ENCODE assay signal across 29 cellular contexts in the genomic region with DNA sequence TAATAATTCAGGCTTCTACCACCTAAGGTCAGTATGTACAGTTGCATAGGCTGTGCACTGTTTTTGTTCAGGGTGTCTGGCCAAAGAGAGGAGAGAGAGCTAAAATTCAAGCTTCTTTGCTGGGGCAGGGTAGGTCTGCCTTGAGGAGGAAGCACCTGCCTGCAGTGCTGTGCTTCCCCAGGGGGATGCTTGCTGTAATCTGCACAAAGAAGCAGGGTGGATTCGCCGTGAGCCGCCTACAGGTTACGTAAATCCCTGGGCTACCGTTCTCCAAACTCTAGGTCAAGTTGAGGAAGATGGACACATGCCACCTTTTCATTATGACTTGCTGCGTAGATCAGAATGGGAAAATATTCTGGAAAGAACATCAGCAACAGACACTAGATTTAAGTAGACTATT.
DNase-seq lines count a peak whose midpoint lies in the region; ATAC-seq and TF ChIP-seq lines count a peak whose summit lies in the region.
"Had no signal": no experiment of that assay in that cellular context is flagged by ENCODE, and none has a peak within 500 bp of the region (broad histone marks: within the 10 kb centered on the region; RNA-seq: fewer than 3 reads in every experiment).

No MANE protein-coding gene starts in this region.

- 76% methylated on average over 6 of the region's 6 CpGs for WGBS in right cardiac atrium
- 55 to 87% (median 80%) methylated on average over 6 of the region's 6 CpGs for WGBS in psoas muscle, 3 donors

- H3K27ac ChIP-seq in BLaER1 treated with 17β-estradiol and CSF1 and Interleukin-3, amounts not matched to agents 10 nM and 100 nM: peak overlapping the region in 7 of 11 experiments; percentile 31 to 86 (median 79); a peak in 12 of 22 replicates
- H3K27ac ChIP-seq in HUES48 (ENCODE audit: low read depth, low read length) (peak overlapping the region; percentile 34), right cardiac atrium (ENCODE audit: low read length) (peak overlapping the region; percentile 87), psoas muscle (peak overlapping the region; percentile 39)
- H3K27ac ChIP-seq: cardiac muscle cell, ovary, RWPE1 had no signal

- H3K9me3 ChIP-seq in BLaER1 treated with 17β-estradiol and CSF1 and Interleukin-3, amounts not matched to agents 10 nM and 100 nM (replicated peaks in 1 of 11): no peaks in the 10 kb centered on the region
- H3K9me3 ChIP-seq in HUES48 (ENCODE audit: control insufficient read depth, insufficient read depth, low read length) (no peaks in the 10 kb centered on the region), right cardiac atrium (ENCODE audit: control insufficient read depth, low read length) (no peaks in the 10 kb centered on the region), psoas muscle (no peaks in the 10 kb centered on the region)
- H3K9me3 ChIP-seq: ascending aorta, thyroid gland had no signal

- no peaks in the 10 kb centered on the region for H3K27me3 ChIP-seq in BLaER1 treated with 17β-estradiol and CSF1 and Interleukin-3, amounts not matched to agents 10 nM and 100 nM
- peaks cover 15% of the 10 kb centered on the region for H3K27me3 ChIP-seq in HUES48 (ENCODE audit: control insufficient read depth, insufficient read depth, low read length)
- H3K27me3 ChIP-seq in right cardiac atrium (ENCODE audit: control insufficient read depth, insufficient read depth): no peaks in the 10 kb centered on the region
- H3K27me3 ChIP-seq in psoas muscle (ENCODE audit: insufficient read depth in 3 of 3, low read length in 2 of 3): no peaks in the 10 kb centered on the region
- H3K27me3 ChIP-seq: ascending aorta, cardiac muscle cell, ovary, thyroid gland had no signal

- no peak for DNase-seq in right cardiac atrium
- DNase-seq in psoas muscle: no peak
- no peak for DNase-seq in activated T-cell treated with anti-CD3 and anti-CD28 coated beads, Interleukin-2, amount 50 U/mL, for 48 hours
- no peak for DNase-seq in activated naive CD4-positive, alpha-beta T cell (lab: John Stamatoyannopoulos, UW)
- no peak for DNase-seq in activated naive CD4-positive, alpha-beta T cell treated with anti-CD3 and anti-CD28 coated beads, Interleukin-2, amount 50 U/mL, for 16 hours
- DNase-seq: ACHN; activated CD4-positive, alpha-beta T cell treated with anti-CD3 and anti-CD28 coated beads, Interleukin-2, amount 10 ng/mL, durations not matched to agents 24 days and 14 days; activated gamma-delta T cell; DMS153; foreskin fibroblast; NCI-H1105; NCI-H187; NCI-H2171 treated with DMSO at 0.1 percent for 48 hours; NCI-H510A; OCI-M1; ovary; stimulated activated CD4-positive, alpha-beta T cell treated with anti-CD3 and anti-CD28 coated beads, Interleukin-2, amount 100 ng/mL, for 24 hours; stimulated activated CD8-positive, alpha-beta memory T cell treated with anti-CD3 and anti-CD28 coated beads, Interleukin-4, amount 100 ng/mL, for 48 hours; stimulated activated naive CD8-positive, alpha-beta T cell treated with anti-CD3 and anti-CD28 coated beads, Interleukin-15, amount 100 ng/mL, for 72 hours; T-cell; thyroid gland had no signal

- peak overlapping the region in 10 of 11 experiments; percentile 16 to 88 (median 76); a peak in 20 of 22 replicates for H3K4me2 ChIP-seq in BLaER1 treated with 17β-estradiol and CSF1 and Interleukin-3, amounts not matched to agents 10 nM and 100 nM

- H3K4me3 ChIP-seq in BLaER1 treated with 17β-estradiol and CSF1 and Interleukin-3, amounts not matched to agents 10 nM and 100 nM: no peak overlapping the region; a peak in 1 of 20 replicates
- H3K4me3 ChIP-seq in HUES48 (ENCODE audit: low read depth, low read length) (no peak overlapping the region), right cardiac atrium (ENCODE audit: low read length) (no peak overlapping the region), psoas muscle (no peak overlapping the region)
- H3K4me3 ChIP-seq: ascending aorta, cardiac muscle cell, coronary artery, ovary, thyroid gland had no signal

- peaks cover 15 to 50% (median 42%) of the 10 kb centered on the region in 10 experiments for H3K4me1 ChIP-seq in BLaER1 treated with 17β-estradiol and CSF1 and Interleukin-3, amounts not matched to agents 10 nM and 100 nM
- H3K4me1 ChIP-seq in HUES48 (ENCODE audit: control insufficient read depth, insufficient read depth, low read length) (peaks cover 31% of the 10 kb centered on the region), right cardiac atrium (ENCODE audit: control insufficient read depth, insufficient read depth, low read length) (peaks cover 8% of the 10 kb centered on the region), psoas muscle (peaks cover 21% of the 10 kb centered on the region)

- H3K9ac ChIP-seq in BLaER1 treated with 17β-estradiol and CSF1 and Interleukin-3, amounts not matched to agents 10 nM and 100 nM: peak overlapping the region in 6 of 11 experiments; percentile 39 to 71 (median 61); a peak in 10 of 22 replicates
- H3K9ac ChIP-seq in HUES48 (ENCODE audit: low read depth, low read length): no peak overlapping the region

- intact Hi-C loops in right cardiac atrium (cut with DNase I): no loop called here
- intact Hi-C loops in psoas muscle (cut with DNase I): no loop called here

- no peaks in the 10 kb centered on the region for H4K20me1 ChIP-seq in BLaER1 treated with 17β-estradiol and CSF1 and Interleukin-3, amounts not matched to agents 10 nM and 100 nM

- ATAC-seq in right cardiac atrium (no peak), psoas muscle (no peak), HG03439 (IDR thresholded peaks at IDR 0.05; ENCODE audit: unreplicated experiment) (no peak)
- ATAC-seq: esophagus mucosa; stimulated activated naive CD8-positive, alpha-beta T cell treated with anti-CD3 and anti-CD28 coated beads, Interleukin-15, amount 100 ng/mL, for 72 hours; T-cell had no signal

- H3K36me3 ChIP-seq in BLaER1 treated with 17β-estradiol and CSF1 and Interleukin-3, amounts not matched to agents 10 nM and 100 nM: no peaks in the 10 kb centered on the region
- H3K36me3 ChIP-seq in HUES48 (ENCODE audit: control insufficient read depth, insufficient read depth, low read length) (no peaks in the 10 kb centered on the region), psoas muscle (ENCODE audit: insufficient read depth in 1 of 2, low read depth in 1 of 2) (no peaks in the 10 kb centered on the region)
- H3K36me3 ChIP-seq: ascending aorta, cardiac muscle cell, ovary, thyroid gland had no signal

- TF ChIP-seq CTCF in psoas muscle (IDR thresholded peaks at IDR 0.05): no peak

Comparison
In these comparisons a context has a peak if more than half of its experiments do, and no peak if none do; other contexts are left out.
1. H3K27ac ChIP-seq: peak in every context shown above with its lines; median percentile 87 in right cardiac atrium; 79 in BLaER1 treated with 17β-estradiol and CSF1 and Interleukin-3, amounts not matched to agents 10 nM and 100 nM; 39 in psoas muscle; 34 in HUES48.